12 cellular contexts compared by ENCODE assay signal in the genomic region with DNA sequence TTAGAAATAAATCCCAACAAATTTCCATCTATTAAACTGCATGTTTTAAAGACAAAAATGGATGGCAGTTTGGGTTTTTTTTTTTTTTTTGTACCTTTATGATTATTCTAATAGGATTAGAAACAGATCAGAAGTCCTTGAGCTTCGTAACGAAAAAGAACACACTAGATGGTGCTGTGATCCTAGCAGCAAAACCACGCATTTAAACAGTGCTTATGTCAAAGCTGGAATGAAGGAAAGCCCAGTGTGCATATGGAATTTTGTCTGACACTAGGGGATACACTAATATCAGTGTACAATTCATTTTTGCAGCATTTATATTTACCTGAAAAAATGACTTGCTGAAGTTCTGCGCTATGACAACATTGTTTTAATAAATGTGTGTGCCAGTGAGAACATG.
DNase-seq lines count a peak whose midpoint lies in the region; FAIRE-seq and TF ChIP-seq lines count a peak whose summit lies in the region.
"Had no signal": no experiment of that assay in that cellular context is flagged by ENCODE, and none has a peak within 500 bp of the region (broad histone marks: within the 10 kb centered on the region; RNA-seq: fewer than 3 reads in every experiment).

No MANE protein-coding gene starts in this region.

- H3K27me3 ChIP-seq in H1 (replicated peaks in 1 of 4; ENCODE audit: control insufficient read depth in 3 of 4, extremely low read depth in 1 of 4, insufficient read depth in 3 of 4, low read length in 3 of 4) (no peaks in the 10 kb centered on the region), H9 (ENCODE audit: insufficient read depth, low read length) (no peaks in the 10 kb centered on the region), tibial nerve (no peaks in the 10 kb centered on the region)

- peak in 2 of 3 experiments; percentile 1 to 56 for DNase-seq in NCI-H1417 (lab: John Stamatoyannopoulos, UW)
- DNase-seq in NCI-H1417 treated with DMSO at 0.1 percent for 48 hours (lab: John Stamatoyannopoulos, UW), result no peak
- DNase-seq in NCI-H69 (lab: John Stamatoyannopoulos, UW), result peak; percentile 31
- DNase-seq in H1 (ENCODE audit: low read depth in 1 of 2, low spot score in 2 of 2), result no peak
- DNase-seq in osteocyte (ENCODE audit: extremely low spot score, unreplicated experiment), result no peak
- DNase-seq in activated CD4-positive, alpha-beta T cell treated with anti-CD3 and anti-CD28 coated beads, Interleukin-2, amount 10 ng/mL, durations not matched to agents 7 days and 5 days, result no peak
- DNase-seq in H9, result no peak
- no peak for DNase-seq in tibial nerve (ENCODE audit: low spot score in 2 of 2)
- DNase-seq: GDM1, NCI-H2029 treated with DMSO at 0.1 percent for 48 hours had no signal

- no peak overlapping the region for H2AK5ac ChIP-seq in H1 (ENCODE audit: low read depth, low read length)
- H2AK5ac ChIP-seq in H9 (ENCODE audit: insufficient read length, low read length), result no peak overlapping the region

- H3K79me1 ChIP-seq in H1 (ENCODE audit: low read depth, low read length) (no peaks in the 10 kb centered on the region), H9 (ENCODE audit: insufficient read depth, low read depth, low read length, poor library complexity, severe bottlenecking) (no peaks in the 10 kb centered on the region)

- TF ChIP-seq RAD21 in H1 (IDR thresholded peaks at IDR 0.05 in 1 of 2, conservative IDR thresholded peaks at IDR 0.05 in 1 of 2; ENCODE audit: low read depth in 2 of 2, low read length in 2 of 2), result peak; percentile 48 to 54

- H3T11ph ChIP-seq in H9 (ENCODE audit: low read length), result no peak overlapping the region

- H2BK15ac ChIP-seq in H1 (ENCODE audit: low read length), result no peak overlapping the region
- H2BK15ac ChIP-seq in H9 (ENCODE audit: low read depth, low read length), result no peak overlapping the region

- H3K23me2 ChIP-seq in H1 (ENCODE audit: low read depth, low read length) (no peaks in the 10 kb centered on the region), H9 (ENCODE audit: insufficient read length, low read depth, low read length, poor library complexity, severe bottlenecking) (no peaks in the 10 kb centered on the region)

- TF ChIP-seq CTCF in H1 (IDR thresholded peaks at IDR 0.05; ENCODE audit: control extremely low read depth in 1 of 3, insufficient read depth in 1 of 3, low read depth in 1 of 3, low read length in 3 of 3) (peak in 1 of 3 experiments; percentile 16; a peak in 1 of 4 replicates), osteocyte (IDR thresholded peaks at IDR 0.05) (peak; percentile 58), H9 (conservative IDR thresholded peaks at IDR 0.05) (no peak), tibial nerve (IDR thresholded peaks at IDR 0.05) (no peak)

- no peaks in the 10 kb centered on the region for H3K79me2 ChIP-seq in H1 (ENCODE audit: control insufficient read depth in 1 of 2, insufficient read depth in 2 of 2, low read length in 2 of 2)
- no peaks in the 10 kb centered on the region for H3K79me2 ChIP-seq in H9 (ENCODE audit: insufficient read depth, low read length)

- no peak overlapping the region for H3K14ac ChIP-seq in H1 (ENCODE audit: insufficient read length)
- H3K14ac ChIP-seq in H9 (ENCODE audit: insufficient read depth, low read length), result no peak overlapping the region

- H4K91ac ChIP-seq in H1 (replicated peaks; ENCODE audit: insufficient read length, low read length) (no peak overlapping the region), H9 (ENCODE audit: insufficient read length, low read depth, low read length) (no peak overlapping the region)

- H3K27ac Mint-ChIP-seq in osteocyte (ENCODE audit: unreplicated experiment) (no peak overlapping the region), H9 (no peak overlapping the region)
- H3K27ac Mint-ChIP-seq in activated CD4-positive, alpha-beta T cell treated with anti-CD3 and anti-CD28 coated beads, Interleukin-2, amount 10 ng/mL, durations not matched to agents 7 days and 5 days, result no peak overlapping the region
- H3K27ac Mint-ChIP-seq: activated T-helper 2 cell treated with anti-CD3 and anti-CD28 coated beads, Interferon-gamma antibody, Interleukin-2, Interleukin-4, amounts not matched to agents 10 μg/mL and 5 μg/mL and 100 μg/mL, durations not matched to agents 14 hours and 24 hours and 36 hours had no signal

- H3K4me1 ChIP-seq in H1 (replicated peaks in 1 of 4; ENCODE audit: control insufficient read depth in 3 of 4, insufficient read depth in 4 of 4, low read length in 3 of 4) (no peaks in the 10 kb centered on the region), H9 (ENCODE audit: insufficient read depth, low read length) (no peaks in the 10 kb centered on the region), tibial nerve (no peaks in the 10 kb centered on the region)

- H3K23ac ChIP-seq in H1 (ENCODE audit: insufficient read length), result no peak overlapping the region
- H3K23ac ChIP-seq in H9 (ENCODE audit: insufficient read length, low read depth, low read length), result no peak overlapping the region

- H2BK5ac ChIP-seq in H1 (ENCODE audit: low read depth, low read length), result no peak overlapping the region
- H2BK5ac ChIP-seq in H9 (ENCODE audit: insufficient read length, low read length), result no peak overlapping the region

- no peaks in the 10 kb centered on the region for H3K36me3 Mint-ChIP-seq in osteocyte (ENCODE audit: unreplicated experiment)
- no peaks in the 10 kb centered on the region for H3K36me3 Mint-ChIP-seq in activated CD4-positive, alpha-beta T cell treated with anti-CD3 and anti-CD28 coated beads, Interleukin-2, amount 10 ng/mL, durations not matched to agents 7 days and 5 days (ENCODE audit: low read depth)
- no peaks in the 10 kb centered on the region for H3K36me3 Mint-ChIP-seq in H9 (ENCODE audit: insufficient read depth in 1 of 3, low read depth in 3 of 3)

- no peak overlapping the region for H3K18ac ChIP-seq in H1 (ENCODE audit: extremely low read depth, low read length)
- H3K18ac ChIP-seq in H9 (ENCODE audit: insufficient read length, low read depth, low read length), result no peak overlapping the region

- H2BK12ac ChIP-seq in H1 (ENCODE audit: low read depth, low read length), result no peak overlapping the region
- H2BK12ac ChIP-seq in H9 (ENCODE audit: insufficient read length, low read depth, low read length), result no peak overlapping the region

- no peak overlapping the region for H3K4me3 Mint-ChIP-seq in osteocyte (ENCODE audit: unreplicated experiment)
- no peak overlapping the region for H3K4me3 Mint-ChIP-seq in activated CD4-positive, alpha-beta T cell treated with anti-CD3 and anti-CD28 coated beads, Interleukin-2, amount 10 ng/mL, durations not matched to agents 7 days and 5 days
- H3K4me3 Mint-ChIP-seq in H9, result no peak overlapping the region

- H3K4ac ChIP-seq in H1 (replicated peaks; ENCODE audit: insufficient read length, low read depth, low read length) (no peak overlapping the region), H9 (ENCODE audit: low read depth, low read length) (no peak overlapping the region)

- H2BK20ac ChIP-seq in H1 (ENCODE audit: low read length), result no peak overlapping the region
- H2BK20ac ChIP-seq in H9 (ENCODE audit: low read depth, low read length, poor library complexity, severe bottlenecking), result no peak overlapping the region

- H3K9me3 Mint-ChIP-seq in osteocyte (ENCODE audit: unreplicated experiment), result no peaks in the 10 kb centered on the region
- no peaks in the 10 kb centered on the region for H3K9me3 Mint-ChIP-seq in activated CD4-positive, alpha-beta T cell treated with anti-CD3 and anti-CD28 coated beads, Interleukin-2, amount 10 ng/mL, durations not matched to agents 7 days and 5 days
- no peaks in the 10 kb centered on the region for H3K9me3 Mint-ChIP-seq in H9
- H3K9me3 Mint-ChIP-seq: activated T-helper 2 cell treated with anti-CD3 and anti-CD28 coated beads, Interferon-gamma antibody, Interleukin-2, Interleukin-4, amounts not matched to agents 10 μg/mL and 5 μg/mL and 100 μg/mL, durations not matched to agents 14 hours and 24 hours and 36 hours had no signal

- H4K8ac ChIP-seq in H1 (ENCODE audit: extremely low read depth, insufficient read depth, low read length), result no peak overlapping the region
- H4K8ac ChIP-seq in H9 (replicated peaks; ENCODE audit: insufficient read length, low read depth, low read length), result no peak overlapping the region

- no peak overlapping the region for H3K9ac ChIP-seq in H1 (replicated peaks in 1 of 4; ENCODE audit: extremely low read depth in 1 of 4, low read depth in 3 of 4, low read length in 3 of 4)
- H3K9ac ChIP-seq in H9 (ENCODE audit: extremely low read depth, insufficient read length, low read length), result no peak overlapping the region

- no peak overlapping the region for H2BK120ac ChIP-seq in H1 (replicated peaks; ENCODE audit: low read depth, low read length)
- no peak overlapping the region for H2BK120ac ChIP-seq in H9 (ENCODE audit: low read depth, low read length, poor library complexity, severe bottlenecking)

- no peak for TF ChIP-seq POLR2A in H1 (IDR thresholded peaks at IDR 0.05; ENCODE audit: control extremely low read depth in 1 of 2, low read depth in 2 of 2, low read length in 2 of 2)
- no peak for TF ChIP-seq POLR2A in tibial nerve (IDR thresholded peaks at IDR 0.05)

- H3K27ac ChIP-seq in H1 (ENCODE audit: low read depth, low read length) (no peak overlapping the region), H9 (ENCODE audit: insufficient read length, low read depth, low read length) (no peak overlapping the region), tibial nerve (no peak overlapping the region)
- H3K27ac ChIP-seq: coronary artery had no signal

- H3K36me3 ChIP-seq in H1 (ENCODE audit: control insufficient read depth in 2 of 4, insufficient read depth in 4 of 4, low read length in 3 of 4) (no peaks in the 10 kb centered on the region), tibial nerve (no peaks in the 10 kb centered on the region)

- H4K20me1 ChIP-seq in H1 (replicated peaks in 1 of 2; ENCODE audit: control insufficient read depth in 1 of 2, insufficient read depth in 2 of 2, low read length in 2 of 2), result no peaks in the 10 kb centered on the region
- no peaks in the 10 kb centered on the region for H4K20me1 ChIP-seq in H9 (ENCODE audit: control insufficient read depth, insufficient read depth, insufficient read length)

- POLR2A ChIA-PET in H1 (lab: Charles Lee; ENCODE audit: partially characterized antibody), result no interaction called here
- POLR2A ChIA-PET in activated CD4-positive, alpha-beta T cell treated with anti-CD3 and anti-CD28 coated beads, Interleukin-2, amount 10 ng/mL, durations not matched to agents 7 days and 5 days (lab: Charles Lee), result no interaction called here

- H3K56ac ChIP-seq in H1 (replicated peaks; ENCODE audit: insufficient read length, low read depth, low read length) (no peak overlapping the region), H9 (ENCODE audit: insufficient read length, low read depth, low read length) (no peak overlapping the region)

- TF ChIP-seq EP300 in H1 (IDR thresholded peaks at IDR 0.05; ENCODE audit: borderline replicate concordance in 1 of 2, low read depth in 2 of 2, low read length in 2 of 2) (no peak), tibial nerve (IDR thresholded peaks at IDR 0.05) (no peak)

- CTCF ChIA-PET in H1 (lab: Charles Lee; ENCODE audit: partially characterized antibody), result interaction anchor here (1.0 to 1.3 kb wide), 3 partner anchors 97 to 484 kb away, joined by 3 to 5 read pairs (median 3); no protein-coding TSS in a partner anchor
- CTCF ChIA-PET in activated CD4-positive, alpha-beta T cell treated with anti-CD3 and anti-CD28 coated beads, Interleukin-2, amount 10 ng/mL, durations not matched to agents 7 days and 5 days (lab: Charles Lee), result interaction anchor here (0.7 kb wide), 1 partner anchor 703 kb away, joined by 3 read pairs; no protein-coding TSS in a partner anchor

- H3K4me2 ChIP-seq in H1 (ENCODE audit: insufficient read depth in 1 of 2, low read depth in 2 of 2, low read length in 2 of 2) (no peak overlapping the region), H9 (ENCODE audit: insufficient read depth, insufficient read length, low read length) (no peak overlapping the region)

- H3K4me1 Mint-ChIP-seq in osteocyte (ENCODE audit: unreplicated experiment) (no peaks in the 10 kb centered on the region), H9 (no peaks in the 10 kb centered on the region)
- H3K4me1 Mint-ChIP-seq in activated CD4-positive, alpha-beta T cell treated with anti-CD3 and anti-CD28 coated beads, Interleukin-2, amount 10 ng/mL, durations not matched to agents 7 days and 5 days, result no peaks in the 10 kb centered on the region

- H2AFZ ChIP-seq in H1 (ENCODE audit: low read length) (no peak overlapping the region), H9 (ENCODE audit: low read length) (no peak overlapping the region)

- 89% methylated on average over 4 of the region's 4 CpGs; no CpG with 5 or more reads in 1 of the 2 experiments for WGBS in H1 (ENCODE audit: extremely low coverage in 1 of 2, insufficient coverage in 1 of 2, insufficient read length in 1 of 2, insufficient replicate concordance in 2 of 2, low coverage in 1 of 2, low lambda C conversion rate in 2 of 2, missing lambda C conversion rate in 1 of 2), 2 experiments
- WGBS in H9 (ENCODE audit: extremely low coverage, insufficient read length, low lambda C conversion rate), result no CpG with 5 or more reads among the region's 4 CpGs
- WGBS in tibial nerve, 2 donors, result 61 to 66% methylated on average over 4 of the region's 4 CpGs

- H3K27me3 Mint-ChIP-seq in osteocyte (ENCODE audit: unreplicated experiment), result peaks cover 8% of the 10 kb centered on the region
- no peaks in the 10 kb centered on the region for H3K27me3 Mint-ChIP-seq in activated CD4-positive, alpha-beta T cell treated with anti-CD3 and anti-CD28 coated beads, Interleukin-2, amount 10 ng/mL, durations not matched to agents 7 days and 5 days
- no peaks in the 10 kb centered on the region for H3K27me3 Mint-ChIP-seq in H9 (ENCODE audit: low read depth)

- no peaks in the 10 kb centered on the region for H3K9me3 ChIP-seq in H1 (ENCODE audit: insufficient read depth in 2 of 2, low read depth in 1 of 2, low read length in 1 of 2)
- no peaks in the 10 kb centered on the region for H3K9me3 ChIP-seq in H9 (ENCODE audit: control insufficient read depth, low read depth, low read length)
- no peaks in the 10 kb centered on the region for H3K9me3 ChIP-seq in tibial nerve

- FAIRE-seq in H1 (lab: Jason Lieb, UNC), result no peak

- no peak overlapping the region for H3K4me3 ChIP-seq in H1 (ENCODE audit: extremely low read depth in 1 of 4, insufficient read depth in 2 of 4, low read depth in 3 of 4, low read length in 4 of 4)
- H3K4me3 ChIP-seq in tibial nerve, result no peak overlapping the region
- H3K4me3 ChIP-seq: coronary artery had no signal

- no peak overlapping the region for H4K5ac ChIP-seq in H1 (ENCODE audit: insufficient read length, low read depth, low read length)
- H4K5ac ChIP-seq in H9 (ENCODE audit: insufficient read length, low read depth, low read length), result no peak overlapping the region

Comparison
In these comparisons a context has a peak if more than half of its experiments do, and no peak if none do; other contexts are left out.
1. DNase-seq: peak in NCI-H1417 (2 of 3) and NCI-H69 (single experiment); none in NCI-H1417 treated with DMSO at 0.1 percent for 48 hours (single experiment), H1 (0 of 2), osteocyte (single experiment), activated CD4-positive, alpha-beta T cell treated with anti-CD3 and anti-CD28 coated beads, Interleukin-2, amount 10 ng/mL, durations not matched to agents 7 days and 5 days (single experiment), H9 (single experiment) and tibial nerve (0 of 2).